1 cellular context compared by ENCODE assay signal in genomic region chr15:43132830-43133428, GRCh38.
TF ChIP-seq lines count a peak whose summit lies in the region.

No MANE protein-coding gene starts in this region.

TF ChIP-seq in GM23338, 12 proteins besides CTCF, POLR2A, EP300 and RAD21 (continued from another document):
- TF ChIP-seq ETS1 (IDR thresholded peaks at IDR 0.05) = no peak
- no peak for TF ChIP-seq EZH2 (IDR thresholded peaks at IDR 0.05; ENCODE audit: low read depth, unreplicated experiment)
- TF ChIP-seq, protein P1, sequence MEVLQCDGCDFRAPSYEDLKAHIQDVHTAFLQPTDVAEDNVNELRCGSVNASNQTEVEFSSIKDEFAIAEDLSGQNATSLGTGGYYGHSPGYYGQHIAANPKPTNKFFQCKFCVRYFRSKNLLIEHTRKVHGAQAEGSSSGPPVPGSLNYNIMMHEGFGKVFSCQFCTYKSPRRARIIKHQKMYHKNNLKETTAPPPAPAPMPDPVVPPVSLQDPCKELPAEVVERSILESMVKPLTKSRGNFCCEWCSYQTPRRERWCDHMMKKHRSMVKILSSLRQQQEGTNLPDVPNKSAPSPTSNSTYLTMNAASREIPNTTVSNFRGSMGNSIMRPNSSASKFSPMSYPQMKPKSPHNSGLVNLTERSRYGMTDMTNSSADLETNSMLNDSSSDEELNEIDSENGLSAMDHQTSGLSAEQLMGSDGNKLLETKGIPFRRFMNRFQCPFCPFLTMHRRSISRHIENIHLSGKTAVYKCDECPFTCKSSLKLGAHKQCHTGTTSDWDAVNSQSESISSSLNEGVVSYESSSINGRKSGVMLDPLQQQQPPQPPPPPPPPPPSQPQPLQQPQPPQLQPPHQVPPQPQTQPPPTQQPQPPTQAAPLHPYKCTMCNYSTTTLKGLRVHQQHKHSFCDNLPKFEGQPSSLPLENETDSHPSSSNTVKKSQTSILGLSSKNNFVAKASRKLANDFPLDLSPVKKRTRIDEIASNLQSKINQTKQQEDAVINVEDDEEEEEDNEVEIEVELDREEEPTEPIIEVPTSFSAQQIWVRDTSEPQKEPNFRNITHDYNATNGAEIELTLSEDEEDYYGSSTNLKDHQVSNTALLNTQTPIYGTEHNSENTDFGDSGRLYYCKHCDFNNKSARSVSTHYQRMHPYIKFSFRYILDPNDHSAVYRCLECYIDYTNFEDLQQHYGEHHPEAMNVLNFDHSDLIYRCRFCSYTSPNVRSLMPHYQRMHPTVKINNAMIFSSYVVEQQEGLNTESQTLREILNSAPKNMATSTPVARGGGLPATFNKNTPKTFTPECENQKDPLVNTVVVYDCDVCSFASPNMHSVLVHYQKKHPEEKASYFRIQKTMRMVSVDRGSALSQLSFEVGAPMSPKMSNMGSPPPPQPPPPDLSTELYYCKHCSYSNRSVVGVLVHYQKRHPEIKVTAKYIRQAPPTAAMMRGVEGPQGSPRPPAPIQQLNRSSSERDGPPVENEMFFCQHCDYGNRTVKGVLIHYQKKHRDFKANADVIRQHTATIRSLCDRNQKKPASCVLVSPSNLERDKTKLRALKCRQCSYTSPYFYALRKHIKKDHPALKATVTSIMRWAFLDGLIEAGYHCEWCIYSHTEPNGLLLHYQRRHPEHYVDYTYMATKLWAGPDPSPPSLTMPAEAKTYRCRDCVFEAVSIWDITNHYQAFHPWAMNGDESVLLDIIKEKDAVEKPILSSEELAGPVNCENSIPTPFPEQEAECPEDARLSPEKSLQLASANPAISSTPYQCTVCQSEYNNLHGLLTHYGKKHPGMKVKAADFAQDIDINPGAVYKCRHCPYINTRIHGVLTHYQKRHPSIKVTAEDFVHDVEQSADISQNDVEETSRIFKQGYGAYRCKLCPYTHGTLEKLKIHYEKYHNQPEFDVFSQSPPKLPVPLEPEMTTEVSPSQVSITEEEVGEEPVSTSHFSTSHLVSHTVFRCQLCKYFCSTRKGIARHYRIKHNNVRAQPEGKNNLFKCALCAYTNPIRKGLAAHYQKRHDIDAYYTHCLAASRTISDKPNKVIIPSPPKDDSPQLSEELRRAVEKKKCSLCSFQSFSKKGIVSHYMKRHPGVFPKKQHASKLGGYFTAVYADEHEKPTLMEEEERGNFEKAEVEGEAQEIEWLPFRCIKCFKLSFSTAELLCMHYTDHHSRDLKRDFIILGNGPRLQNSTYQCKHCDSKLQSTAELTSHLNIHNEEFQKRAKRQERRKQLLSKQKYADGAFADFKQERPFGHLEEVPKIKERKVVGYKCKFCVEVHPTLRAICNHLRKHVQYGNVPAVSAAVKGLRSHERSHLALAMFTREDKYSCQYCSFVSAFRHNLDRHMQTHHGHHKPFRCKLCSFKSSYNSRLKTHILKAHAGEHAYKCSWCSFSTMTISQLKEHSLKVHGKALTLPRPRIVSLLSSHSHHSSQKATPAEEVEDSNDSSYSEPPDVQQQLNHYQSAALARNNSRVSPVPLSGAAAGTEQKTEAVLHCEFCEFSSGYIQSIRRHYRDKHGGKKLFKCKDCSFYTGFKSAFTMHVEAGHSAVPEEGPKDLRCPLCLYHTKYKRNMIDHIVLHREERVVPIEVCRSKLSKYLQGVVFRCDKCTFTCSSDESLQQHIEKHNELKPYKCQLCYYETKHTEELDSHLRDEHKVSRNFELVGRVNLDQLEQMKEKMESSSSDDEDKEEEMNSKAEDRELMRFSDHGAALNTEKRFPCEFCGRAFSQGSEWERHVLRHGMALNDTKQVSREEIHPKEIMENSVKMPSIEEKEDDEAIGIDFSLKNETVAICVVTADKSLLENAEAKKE (CRISPR knock-in tag; IDR thresholded peaks at IDR 0.05) = no peak
- no peak for TF ChIP-seq CREB1 (CRISPR knock-in tag; IDR thresholded peaks at IDR 0.05; ENCODE audit: low read depth)
